Comparison of ENCODE assay signal across 8 cellular contexts in genomic region chr2:96145028-96145939, GRCh38. TPM values are rescaled to one million over a fixed set of nuclear protein-coding genes. Genes with fewer than 3 reads are reported as not detected.
DNase-seq lines count a peak whose midpoint lies in the region; ATAC-seq, FAIRE-seq and TF ChIP-seq lines count a peak whose summit lies in the region.

DUSP2 (minus strand) TSS chr2:96145440; CDS start chr2:96145354, 86 bp downstream.

- H3K9ac ChIP-seq in HUES48 (ENCODE audit: low read depth, low read length) = peak within 1 kb of the TSS; percentile 75

- H3K27ac ChIP-seq in HUES48 (ENCODE audit: low read depth, low read length) (no peak within 1 kb of the TSS), psoas muscle (peak within 1 kb of the TSS; percentile 70)

- H3K4me1 ChIP-seq in HUES48 (ENCODE audit: control insufficient read depth, insufficient read depth, low read length) = peaks cover 31% of the 10 kb centered on the region
- H3K4me1 ChIP-seq in psoas muscle = peaks cover 11% of the 10 kb centered on the region

- no peak for TF ChIP-seq CTCF in psoas muscle (IDR thresholded peaks at IDR 0.05)

- ATAC-seq in GM21390 (IDR thresholded peaks at IDR 0.05; ENCODE audit: unreplicated experiment) = peak; percentile 61
- ATAC-seq in activated naive CD8-positive, alpha-beta T cell treated with anti-CD3 and anti-CD28 coated beads, Interleukin-2, amount 50 U/mL, for 24 hours = peak; percentile 54
- ATAC-seq in left ventricle myocardium superior = peak; percentile 92
- peak; percentile 78 to 96 (median 89) for ATAC-seq in psoas muscle

- peaks cover 66% of the 10 kb centered on the region for H3K4me1 Mint-ChIP-seq in activated naive CD8-positive, alpha-beta T cell treated with anti-CD3 and anti-CD28 coated beads, Interleukin-2, amount 50 U/mL, for 24 hours

- H3K4me3 ChIP-seq in HUES48 (ENCODE audit: low read depth, low read length) (peak within 1 kb of the TSS; percentile 62), psoas muscle (peak within 1 kb of the TSS; percentile 67)

- DNase-seq in DMS53 treated with DMSO at 0.1 percent for 48 hours (lab: John Stamatoyannopoulos, UW; ENCODE audit: unreplicated experiment) (peak; percentile 83), SW480 (ENCODE audit: low spot score) (peak; percentile 93), left ventricle myocardium superior (peak; percentile 86), psoas muscle (peak; percentile 74 to 87), urothelium cell line (ENCODE audit: low spot score) (peak; percentile 95)
- DNase-seq in activated naive CD8-positive, alpha-beta T cell treated with anti-CD3 and anti-CD28 coated beads, Interleukin-2, amount 50 U/mL, for 24 hours = peak; percentile 93

- H3K27me3 Mint-ChIP-seq in activated naive CD8-positive, alpha-beta T cell treated with anti-CD3 and anti-CD28 coated beads, Interleukin-2, amount 50 U/mL, for 24 hours = peaks cover 2% of the 10 kb centered on the region

- H3K4me3 Mint-ChIP-seq in activated naive CD8-positive, alpha-beta T cell treated with anti-CD3 and anti-CD28 coated beads, Interleukin-2, amount 50 U/mL, for 24 hours = peak within 1 kb of the TSS; percentile 94

- H3K9me3 ChIP-seq in HUES48 (ENCODE audit: control insufficient read depth, insufficient read depth, low read length) (no peaks in the 10 kb centered on the region), psoas muscle (no peaks in the 10 kb centered on the region)

- H3K36me3 Mint-ChIP-seq in activated naive CD8-positive, alpha-beta T cell treated with anti-CD3 and anti-CD28 coated beads, Interleukin-2, amount 50 U/mL, for 24 hours (ENCODE audit: low read depth) = peaks cover 33% of the 10 kb centered on the region

- peak within 1 kb of the TSS; percentile 98 for H3K27ac Mint-ChIP-seq in activated naive CD8-positive, alpha-beta T cell treated with anti-CD3 and anti-CD28 coated beads, Interleukin-2, amount 50 U/mL, for 24 hours

- intact Hi-C loops in left ventricle myocardium superior (cut with micrococcal nuclease) (no loop called here), psoas muscle (cut with DNase I) (loop anchor here in 1 of 2 donors (10.0 kb wide), 1 partner anchor 120 kb away; the partner anchor contains the start of genes CIAO1 and TMEM127)

- no peaks in the 10 kb centered on the region for H3K9me3 Mint-ChIP-seq in activated naive CD8-positive, alpha-beta T cell treated with anti-CD3 and anti-CD28 coated beads, Interleukin-2, amount 50 U/mL, for 24 hours

- WGBS in psoas muscle, 3 donors = 4 to 17% (median 8%) methylated on average over 30 to 95 of the region's 95 CpGs

- FAIRE-seq in urothelium cell line (lab: Jason Lieb, UNC) = peak; percentile 90

- H3K36me3 ChIP-seq in HUES48 (ENCODE audit: control insufficient read depth, insufficient read depth, low read length) (0 out of 2 replicates have a peak, but pooled peaks cover 3% of the 10 kb centered on the region), psoas muscle (ENCODE audit: insufficient read depth in 1 of 2, low read depth in 1 of 2) (peaks cover 0 to 4% of the 10 kb centered on the region in 2 donors)

- H3K27me3 ChIP-seq in HUES48 (ENCODE audit: control insufficient read depth, insufficient read depth, low read length) (peaks cover 37% of the 10 kb centered on the region), psoas muscle (ENCODE audit: insufficient read depth in 3 of 3, low read length in 2 of 3) (no peaks in the 10 kb centered on the region)

RNA-seq across cellular contexts. Expression of gene DUSP2, which starts in this region (rescaled TPM):
- total RNA-seq in left ventricle myocardium superior (1.9 TPM), psoas muscle (1 to 10 TPM in 3 of 4 donors, under 1 TPM in 1; 0.64 to 2.4 (median 1.8) TPM)
- polyA plus RNA-seq in psoas muscle = 1 to 10 TPM; 3.1 to 5.8 (median 4.1) TPM
